Comparison of ENCODE assay signal across 15 cellular contexts in genomic region chr18:36321636-36322407, GRCh38. TPM values are rescaled to one million over a fixed set of nuclear protein-coding genes. Genes with fewer than 3 reads are reported as not detected.
A peak's percentile ranks its signal among the peaks of the same experiment; 100 is the strongest.
DNase-seq lines count a peak whose midpoint lies in the region; ATAC-seq, FAIRE-seq and TF ChIP-seq lines count a peak whose summit lies in the region.
"Had no signal": no experiment of that assay in that cellular context is flagged by ENCODE, and none has a peak within 500 bp of the region (broad histone marks: within the 10 kb centered on the region; RNA-seq: fewer than 3 reads in every experiment).

No MANE protein-coding gene starts in this region.

- no peak overlapping the region for H3K27ac ChIP-seq in Karpas-422 (ENCODE audit: low read length)
- H3K27ac ChIP-seq: C4-2B, hepatocyte had no signal

- peak; percentile 73 for FAIRE-seq in RCC 7860 (lab: Jason Lieb, UNC)

- H3K27me3 ChIP-seq in Karpas-422 (ENCODE audit: low read length), result no peaks in the 10 kb centered on the region
- H3K27me3 ChIP-seq: hepatocyte had no signal

- ATAC-seq in GM21515 (IDR thresholded peaks at IDR 0.05; ENCODE audit: unreplicated experiment), result no peak

- DNase-seq in Daoy (ENCODE audit: low read depth) (peak; percentile 69), RCC 7860 (ENCODE audit: low spot score) (peak; percentile 64), epithelial cell of proximal tubule (ENCODE audit: low read depth) (no peak), myocyte (ENCODE audit: low read depth) (peak; percentile 92), NCI-H2227 treated with DMSO at 0.1 percent for 48 hours (lab: John Stamatoyannopoulos, UW) (no peak), Karpas-422 (no peak), AG08396 (ENCODE audit: low spot score) (no peak)
- DNase-seq: activated CD8-positive, alpha-beta memory T cell treated with anti-CD3 and anti-CD28 coated beads, Interleukin-2, amount 50 U/mL, for 48 hours; NCI-H510A treated with DMSO at 0.1 percent for 48 hours; posterior cingulate gyrus; stimulated activated CD4-positive, alpha-beta T cell treated with anti-CD3 and anti-CD28 coated beads, Interleukin-4, amount 100 ng/mL, for 24 hours; stimulated activated naive CD4-positive, alpha-beta T cell treated with Interleukin-2 at 50 U/mL for 16 hours had no signal

- no peaks in the 10 kb centered on the region for H3K4me1 ChIP-seq in Karpas-422 (ENCODE audit: low read length)

- H3K9me2 ChIP-seq in Karpas-422 (replicated peaks; ENCODE audit: insufficient read depth, low read length), result no peaks in the 10 kb centered on the region

- no peaks in the 10 kb centered on the region for H3K36me3 ChIP-seq in Karpas-422 (ENCODE audit: insufficient read depth, low read length)

- peak overlapping the region; percentile 5 for H3K4me3 ChIP-seq in epithelial cell of proximal tubule (ENCODE audit: low read depth, low read length)
- H3K4me3 ChIP-seq in Karpas-422 (ENCODE audit: low read length), result no peak overlapping the region
- H3K4me3 ChIP-seq: hepatocyte had no signal

- no peak overlapping the region for H3K4me2 ChIP-seq in Karpas-422 (ENCODE audit: low read depth, low read length, poor library complexity, severe bottlenecking)
- H3K4me2 ChIP-seq: hepatocyte had no signal

- H2AFZ ChIP-seq in Karpas-422 (ENCODE audit: low read length), result no peak overlapping the region
- H2AFZ ChIP-seq: hepatocyte had no signal

- TF ChIP-seq CTCF in epithelial cell of proximal tubule (conservative IDR thresholded peaks at IDR 0.05; ENCODE audit: low read depth, low read length), result no peak

- no peaks in the 10 kb centered on the region; the same call in 1 of the 2 replicates for H3K9me3 ChIP-seq in Karpas-422 (ENCODE audit: low read length)

- no peak overlapping the region for H3K9ac ChIP-seq in Karpas-422 (ENCODE audit: low read length)

- H3K79me2 ChIP-seq in Karpas-422 (ENCODE audit: low read length), result no peaks in the 10 kb centered on the region
- H3K79me2 ChIP-seq: hepatocyte had no signal

- no peaks in the 10 kb centered on the region for H4K20me1 ChIP-seq in Karpas-422 (ENCODE audit: insufficient read depth, low read depth, low read length)

RNA-seq across cellular contexts. Expression of gene FHOD3, which starts 24.3 kb away (rescaled TPM):
- 16.3 and 17.8 TPM in 2 replicates for total RNA-seq in Daoy (2014; rRNA removed; shearing (Covaris generic))
- total RNA-seq in epithelial cell of proximal tubule, result 27.3 and 28.4 TPM in 2 replicates
- 23.2 and 57.5 TPM in 2 replicates for total RNA-seq in myocyte
- 21.4 TPM for polyA plus RNA-seq in myocyte (2012)
- 23.4 and 26.6 TPM in 2 replicates for total RNA-seq in Karpas-422 (2014; rRNA removed; shearing (Covaris generic); ENCODE audit: low replicate concordance)

Comparison
In these comparisons a context has a peak if more than half of its experiments do, and no peak if none do; other contexts are left out.
1. DNase-seq: peak in Daoy (single experiment), RCC 7860 (single experiment) and myocyte (single experiment); none in epithelial cell of proximal tubule (single experiment), NCI-H2227 treated with DMSO at 0.1 percent for 48 hours (single experiment), Karpas-422 (single experiment) and AG08396 (single experiment).